ENCODE assay signal across 20 cellular contexts in genomic region chr5:147412561-147412960, GRCh38.
DNase-seq lines count a peak whose midpoint lies in the region; ATAC-seq, FAIRE-seq and TF ChIP-seq lines count a peak whose summit lies in the region.
"Had no signal": no experiment of that assay in that cellular context is flagged by ENCODE, and none has a peak within 500 bp of the region (broad histone marks: within the 10 kb centered on the region; RNA-seq: fewer than 3 reads in every experiment).

No MANE protein-coding gene starts in this region.

- H3K27ac ChIP-seq in esophagus muscularis mucosa (replicated peaks in 1 of 4) (peak overlapping the region; percentile 85 to 96 (median 92)), subcutaneous abdominal adipose tissue (ENCODE audit: low read depth, low read length) (peak overlapping the region; percentile 65), tibial nerve (no peak overlapping the region)
- H3K27ac ChIP-seq: BLaER1 had no signal

- H3K9me3 ChIP-seq in esophagus muscularis mucosa: no peaks in the 10 kb centered on the region
- no peaks in the 10 kb centered on the region for H3K9me3 ChIP-seq in subcutaneous abdominal adipose tissue (ENCODE audit: control insufficient read depth in 5 of 5, low read length in 5 of 5)
- no peaks in the 10 kb centered on the region for H3K9me3 ChIP-seq in tibial nerve
- H3K9me3 ChIP-seq: BLaER1 had no signal

- 100% methylated on average over 2 of the region's 2 CpGs for WGBS in esophagus muscularis mucosa
- WGBS in tibial nerve, 2 donors: 94 to 100% methylated on average over 2 of the region's 2 CpGs

- no peak overlapping the region for H3K4me3 Mint-ChIP-seq in WTC11
- no peak overlapping the region for H3K4me3 Mint-ChIP-seq in progenitor cell of endocrine pancreas (ENCODE audit: low read depth)
- H3K4me3 Mint-ChIP-seq: CD4-positive, alpha-beta memory T cell had no signal

- H3K9me3 Mint-ChIP-seq in WTC11: no peaks in the 10 kb centered on the region
- no peaks in the 10 kb centered on the region for H3K9me3 Mint-ChIP-seq in progenitor cell of endocrine pancreas (ENCODE audit: low read depth)
- H3K9me3 Mint-ChIP-seq: CD4-positive, alpha-beta memory T cell had no signal

- no peak overlapping the region for H3K9ac ChIP-seq in subcutaneous abdominal adipose tissue (ENCODE audit: low read length in 5 of 5)
- H3K9ac ChIP-seq: BLaER1 had no signal

- no peak for DNase-seq in WTC11 (ENCODE audit: low spot score)
- DNase-seq in esophagus muscularis mucosa (ENCODE audit: extremely low spot score): no peak
- DNase-seq in progenitor cell of endocrine pancreas (ENCODE audit: low spot score, unreplicated experiment): no peak
- no peak for DNase-seq in NAMALWA (ENCODE audit: low spot score)
- no peak for DNase-seq in tibial nerve (ENCODE audit: low spot score in 2 of 2)
- DNase-seq in frontal cortex (ENCODE audit: low spot score in 2 of 2): no peak
- DNase-seq: CD4-positive, alpha-beta memory T cell; DMS153; GF-D8; NCI-H1105; NCI-H2081 treated with DMSO at 0.1 percent for 48 hours; NCI-H774; SHP77 had no signal

- intact Hi-C loops in esophagus muscularis mucosa (cut with DNase I): no loop called here

- FAIRE-seq in frontal cortex (lab: Jason Lieb, UNC): no peak
- FAIRE-seq: GM12878, GM18507, H1, K562 had no signal

- H3K36me3 Mint-ChIP-seq in WTC11 (peaks cover 97% of the 10 kb centered on the region), progenitor cell of endocrine pancreas (ENCODE audit: insufficient read depth) (peaks cover 23% of the 10 kb centered on the region)
- H3K36me3 Mint-ChIP-seq: CD4-positive, alpha-beta memory T cell had no signal

- CTCF ChIA-PET in WTC11 (lab: Charles Lee): interaction anchor here (1.5 kb wide), 1 partner anchor 15 kb away, joined by 4 read pairs; no protein-coding TSS in a partner anchor

- H3K27me3 Mint-ChIP-seq in WTC11 (ENCODE audit: low read depth) (no peaks in the 10 kb centered on the region), progenitor cell of endocrine pancreas (no peaks in the 10 kb centered on the region)

- H3K36me3 ChIP-seq in esophagus muscularis mucosa (peaks cover 14 to 68% (median 31%) of the 10 kb centered on the region in 4 donors), subcutaneous abdominal adipose tissue (ENCODE audit: control insufficient read depth in 5 of 5, insufficient read depth in 5 of 5, low read length in 5 of 5) (peaks cover 0 to 39% (median 29%) of the 10 kb centered on the region in 5 donors), tibial nerve (peaks cover 0 to 40% (median 0%) of the 10 kb centered on the region in 3 donors)
- H3K36me3 ChIP-seq: BLaER1 had no signal

- H3K4me1 Mint-ChIP-seq in WTC11 (no peaks in the 10 kb centered on the region), progenitor cell of endocrine pancreas (ENCODE audit: low read depth) (peaks cover 4% of the 10 kb centered on the region)
- H3K4me1 Mint-ChIP-seq: CD4-positive, alpha-beta memory T cell had no signal

- no peak for TF ChIP-seq POLR2A in esophagus muscularis mucosa (IDR thresholded peaks at IDR 0.05; ENCODE audit: low read depth)
- TF ChIP-seq POLR2A in tibial nerve (IDR thresholded peaks at IDR 0.05): no peak

- TF ChIP-seq CTCF in WTC11 (IDR thresholded peaks at IDR 0.05): no peak
- TF ChIP-seq CTCF in esophagus muscularis mucosa (IDR thresholded peaks at IDR 0.05): no peak
- TF ChIP-seq CTCF in progenitor cell of endocrine pancreas (IDR thresholded peaks at IDR 0.05; ENCODE audit: unreplicated experiment): no peak
- no peak for TF ChIP-seq CTCF in tibial nerve (IDR thresholded peaks at IDR 0.05)

- POLR2A ChIA-PET in WTC11 (lab: Charles Lee): interaction anchor here (0.6 kb wide), 1 partner anchor 166 kb away, joined by 3 read pairs; no protein-coding TSS in a partner anchor

- no peaks in the 10 kb centered on the region for H3K27me3 ChIP-seq in esophagus muscularis mucosa
- no peaks in the 10 kb centered on the region for H3K27me3 ChIP-seq in subcutaneous abdominal adipose tissue (ENCODE audit: control insufficient read depth in 5 of 5, insufficient read depth in 4 of 5, low read length in 5 of 5)
- H3K27me3 ChIP-seq in tibial nerve: no peaks in the 10 kb centered on the region
- H3K27me3 ChIP-seq: BLaER1 had no signal

- ATAC-seq in WTC11 (no peak), HG02973 (IDR thresholded peaks at IDR 0.05; ENCODE audit: unreplicated experiment) (no peak)
- ATAC-seq: GM12878, K562 had no signal

- H3K4me3 ChIP-seq in esophagus muscularis mucosa (no peak overlapping the region), subcutaneous abdominal adipose tissue (ENCODE audit: low read depth in 1 of 5, low read length in 5 of 5) (peak overlapping the region in 1 of 5 donors; percentile 4), tibial nerve (no peak overlapping the region)
- H3K4me3 ChIP-seq: BLaER1, GM12878, K562 had no signal

- H3K4me1 ChIP-seq in esophagus muscularis mucosa (peaks cover 20 to 100% (median 99%) of the 10 kb centered on the region in 4 donors), subcutaneous abdominal adipose tissue (ENCODE audit: control insufficient read depth in 5 of 5, insufficient read depth in 5 of 5, low read length in 5 of 5) (peaks cover 14 to 36% (median 30%) of the 10 kb centered on the region in 5 donors), tibial nerve (peaks cover 0 to 33% (median 2%) of the 10 kb centered on the region in 4 donors)
- H3K4me1 ChIP-seq: BLaER1 had no signal

- 0 out of 2 replicates have a peak overlapping the region, but pooled peaks have one; percentile 10 for H3K27ac Mint-ChIP-seq in WTC11
- peak overlapping the region; percentile 13 for H3K27ac Mint-ChIP-seq in progenitor cell of endocrine pancreas
- H3K27ac Mint-ChIP-seq: CD4-positive, alpha-beta memory T cell had no signal

- TF ChIP-seq EP300 in esophagus muscularis mucosa (IDR thresholded peaks at IDR 0.05): no peak
- no peak for TF ChIP-seq EP300 in tibial nerve (IDR thresholded peaks at IDR 0.05)

TF ChIP-seq in WTC11, 78 proteins besides CTCF, POLR2A, EP300 and RAD21:
- TF ChIP-seq TEAD4 (CRISPR knock-in tag; IDR thresholded peaks at IDR 0.05): no peak
- no peak for TF ChIP-seq NR1H2 (CRISPR knock-in tag; IDR thresholded peaks at IDR 0.05)
- TF ChIP-seq ATF6 (CRISPR knock-in tag; IDR thresholded peaks at IDR 0.05): no peak
- TF ChIP-seq GABPB1 (CRISPR knock-in tag; IDR thresholded peaks at IDR 0.05): no peak
- TF ChIP-seq ZNF121 (CRISPR knock-in tag; IDR thresholded peaks at IDR 0.05): no peak
- TF ChIP-seq ZNF396 (CRISPR knock-in tag; IDR thresholded peaks at IDR 0.05; ENCODE audit: borderline replicate concordance): no peak
- TF ChIP-seq NFYB (CRISPR knock-in tag; conservative IDR thresholded peaks at IDR 0.05; ENCODE audit: low read depth): no peak
- no peak for TF ChIP-seq ETV6 (CRISPR knock-in tag; IDR thresholded peaks at IDR 0.05)
- TF ChIP-seq ZNF317 (CRISPR knock-in tag; IDR thresholded peaks at IDR 0.05; ENCODE audit: borderline replicate concordance, low read depth): no peak
- TF ChIP-seq NFE2L1 (CRISPR knock-in tag; IDR thresholded peaks at IDR 0.05): no peak
- TF ChIP-seq E2F4 (CRISPR knock-in tag; IDR thresholded peaks at IDR 0.05; ENCODE audit: borderline replicate concordance, low read depth): no peak
- TF ChIP-seq E2F1 (CRISPR knock-in tag; IDR thresholded peaks at IDR 0.05): no peak
- no peak for TF ChIP-seq ZBTB21 (CRISPR knock-in tag; IDR thresholded peaks at IDR 0.05; ENCODE audit: borderline replicate concordance)
- TF ChIP-seq ZNF138 (CRISPR knock-in tag; conservative IDR thresholded peaks at IDR 0.05): no peak
TF ChIP-seq in WTC11: peak in this region for 0.

Comparison
In these comparisons a context has a peak if more than half of its experiments do, and no peak if none do; other contexts are left out.
1. H3K27ac ChIP-seq: peak in esophagus muscularis mucosa (4 of 4) and subcutaneous abdominal adipose tissue (single experiment); none in tibial nerve (0 of 4).